Comparison of ENCODE assay signal across 17 cellular contexts in genomic region chr17:79365836-79366831, GRCh38.
DNase-seq lines count a peak whose midpoint lies in the region; ATAC-seq lines count a peak whose summit lies in the region.
"Had no signal": no experiment of that assay in that cellular context is flagged by ENCODE, and none has a peak within 500 bp of the region (broad histone marks: within the 10 kb centered on the region; RNA-seq: fewer than 3 reads in every experiment).

No MANE protein-coding gene starts in this region.

- H3K27ac Mint-ChIP-seq in activated naive CD8-positive, alpha-beta T cell treated with anti-CD3 and anti-CD28 coated beads, Interleukin-2, amount 50 U/mL, for 24 hours = no peak overlapping the region
- H3K27ac Mint-ChIP-seq: CD8-positive, alpha-beta memory T cell; HFFc6 had no signal

- no peak overlapping the region for H3K4ac ChIP-seq in trophoblast cell (ENCODE audit: low read depth, low read length)

- no peak overlapping the region for H3K18ac ChIP-seq in trophoblast cell (ENCODE audit: low read length)

- H4K8ac ChIP-seq in trophoblast cell (ENCODE audit: low read depth, low read length) = no peak overlapping the region

- no peaks in the 10 kb centered on the region for H3K27me3 ChIP-seq in trophoblast cell (ENCODE audit: insufficient read depth, low read length)

- peaks cover 13% of the 10 kb centered on the region for H3K27me3 Mint-ChIP-seq in activated naive CD8-positive, alpha-beta T cell treated with anti-CD3 and anti-CD28 coated beads, Interleukin-2, amount 50 U/mL, for 24 hours

- H3K9me3 Mint-ChIP-seq in activated naive CD8-positive, alpha-beta T cell treated with anti-CD3 and anti-CD28 coated beads, Interleukin-2, amount 50 U/mL, for 24 hours = no peaks in the 10 kb centered on the region
- H3K9me3 Mint-ChIP-seq: CD8-positive, alpha-beta memory T cell; HFFc6 had no signal

- no peak overlapping the region for H3K4me2 ChIP-seq in trophoblast cell (ENCODE audit: low read length)
- H3K4me2 ChIP-seq: A549; BLaER1 treated with 17β-estradiol and CSF1 and Interleukin-3, amounts not matched to agents 10 nM and 100 nM had no signal

- H3K14ac ChIP-seq in trophoblast cell (ENCODE audit: low read length) = no peak overlapping the region

- H2AK5ac ChIP-seq in trophoblast cell (ENCODE audit: low read length) = no peak overlapping the region

- H2AFZ ChIP-seq in trophoblast cell (ENCODE audit: insufficient read depth, low read length, poor library complexity) = no peak overlapping the region

- no peak overlapping the region for H3K27ac ChIP-seq in trophoblast cell (ENCODE audit: low read depth, low read length)
- H3K27ac ChIP-seq: A549; BLaER1 treated with 17β-estradiol and CSF1 and Interleukin-3, amounts not matched to agents 10 nM and 100 nM; SJSA1 had no signal

- no peak overlapping the region for H3K9ac ChIP-seq in trophoblast cell (ENCODE audit: low read length)
- H3K9ac ChIP-seq: BLaER1 treated with 17β-estradiol and CSF1 and Interleukin-3, amounts not matched to agents 10 nM and 100 nM had no signal

- H3K4me3 Mint-ChIP-seq in activated naive CD8-positive, alpha-beta T cell treated with anti-CD3 and anti-CD28 coated beads, Interleukin-2, amount 50 U/mL, for 24 hours = no peak overlapping the region
- H3K4me3 Mint-ChIP-seq: CD8-positive, alpha-beta memory T cell; HFFc6 had no signal

- DNase-seq in NCI-H748 (lab: John Stamatoyannopoulos, UW; ENCODE audit: unreplicated experiment) = peak; percentile 14
- no peak for DNase-seq in NCI-H748 treated with DMSO at 0.1 percent for 48 hours (lab: John Stamatoyannopoulos, UW)
- peak; percentile 86 for DNase-seq in NCI-H2227 treated with DMSO at 0.1 percent for 48 hours (lab: John Stamatoyannopoulos, UW)
- DNase-seq in left kidney (ENCODE audit: low read depth, low spot score) = peak; percentile 52
- DNase-seq in trophoblast cell = no peak
- DNase-seq in stimulated activated CD4-positive, alpha-beta T cell treated with anti-CD3 and anti-CD28 coated beads, Interleukin-15, amount 100 ng/mL, for 24 hours = no peak
- DNase-seq in activated naive CD8-positive, alpha-beta T cell treated with anti-CD3 and anti-CD28 coated beads, Interleukin-2, amount 50 U/mL, for 24 hours = no peak
- DNase-seq in stimulated activated CD4-positive, alpha-beta T cell treated with anti-CD3 and anti-CD28 coated beads, Interleukin-4, amount 100 ng/mL, for 24 hours = no peak
- DNase-seq: HFFc6, KBM-7, NCI-H1694, NCI-H2107, NCI-H446 treated with DMSO at 0.1 percent for 48 hours had no signal

- H3K79me2 ChIP-seq in trophoblast cell (ENCODE audit: control insufficient read depth, insufficient read depth, low read length, poor library complexity) = no peaks in the 10 kb centered on the region

- H3K79me1 ChIP-seq in trophoblast cell (ENCODE audit: low read length) = no peaks in the 10 kb centered on the region

- no peaks in the 10 kb centered on the region for H3K4me1 ChIP-seq in trophoblast cell (ENCODE audit: control insufficient read depth in 1 of 2, insufficient read depth in 2 of 2, low read length in 2 of 2)
- H3K4me1 ChIP-seq: SJSA1 had no signal

- no peaks in the 10 kb centered on the region for H3K36me3 ChIP-seq in trophoblast cell (ENCODE audit: control insufficient read depth in 1 of 2, insufficient read depth in 2 of 2, low read length in 2 of 2)
- H3K36me3 ChIP-seq: BLaER1 treated with 17β-estradiol and CSF1 and Interleukin-3, amounts not matched to agents 10 nM and 100 nM; SJSA1 had no signal

- peaks cover 2% of the 10 kb centered on the region for H3K9me3 ChIP-seq in trophoblast cell (ENCODE audit: insufficient read depth, low read depth, low read length)
- H3K9me3 ChIP-seq: A549; BLaER1 treated with 17β-estradiol and CSF1 and Interleukin-3, amounts not matched to agents 10 nM and 100 nM; SJSA1 had no signal

- H3K4me1 Mint-ChIP-seq in activated naive CD8-positive, alpha-beta T cell treated with anti-CD3 and anti-CD28 coated beads, Interleukin-2, amount 50 U/mL, for 24 hours = no peaks in the 10 kb centered on the region
- H3K4me1 Mint-ChIP-seq: CD8-positive, alpha-beta memory T cell had no signal

- WGBS in trophoblast cell (ENCODE audit: extremely low coverage, insufficient coverage, insufficient read length) = no CpG with 5 or more reads among the region's 30 CpGs

- peak overlapping the region; percentile 17 for H3K4me3 ChIP-seq in trophoblast cell (ENCODE audit: low read depth, low read length)
- H3K4me3 ChIP-seq: A549; BLaER1 treated with 17β-estradiol and CSF1 and Interleukin-3, amounts not matched to agents 10 nM and 100 nM; SJSA1 had no signal

- H3K23ac ChIP-seq in trophoblast cell (ENCODE audit: low read length) = no peak overlapping the region

- no peaks in the 10 kb centered on the region for H3K36me3 Mint-ChIP-seq in activated naive CD8-positive, alpha-beta T cell treated with anti-CD3 and anti-CD28 coated beads, Interleukin-2, amount 50 U/mL, for 24 hours (ENCODE audit: low read depth)
- H3K36me3 Mint-ChIP-seq: CD8-positive, alpha-beta memory T cell had no signal

- H4K91ac ChIP-seq in trophoblast cell (ENCODE audit: low read depth, low read length) = no peak overlapping the region

- no peak overlapping the region for H2BK120ac ChIP-seq in trophoblast cell (ENCODE audit: insufficient read depth, low read length, poor library complexity)

- H4K12ac ChIP-seq in trophoblast cell (ENCODE audit: low read depth, low read length) = no peak overlapping the region

- no peak overlapping the region for H2BK12ac ChIP-seq in trophoblast cell (ENCODE audit: low read length)

- no peak for ATAC-seq in activated naive CD8-positive, alpha-beta T cell treated with anti-CD3 and anti-CD28 coated beads, Interleukin-2, amount 50 U/mL, for 24 hours
- ATAC-seq: A549 had no signal

- no peak overlapping the region for H2BK5ac ChIP-seq in trophoblast cell (ENCODE audit: low read depth, low read length, poor library complexity)

Comparison
In these comparisons a context has a peak if more than half of its experiments do, and no peak if none do; other contexts are left out.
1. DNase-seq: peak in NCI-H748 (single experiment), NCI-H2227 treated with DMSO at 0.1 percent for 48 hours (single experiment) and left kidney (single experiment); none in NCI-H748 treated with DMSO at 0.1 percent for 48 hours (single experiment), trophoblast cell (0 of 2), stimulated activated CD4-positive, alpha-beta T cell treated with anti-CD3 and anti-CD28 coated beads, Interleukin-15, amount 100 ng/mL, for 24 hours (single experiment), activated naive CD8-positive, alpha-beta T cell treated with anti-CD3 and anti-CD28 coated beads, Interleukin-2, amount 50 U/mL, for 24 hours (single experiment) and stimulated activated CD4-positive, alpha-beta T cell treated with anti-CD3 and anti-CD28 coated beads, Interleukin-4, amount 100 ng/mL, for 24 hours (single experiment).